ENCODE assay signal across 15 cellular contexts in the genomic region with DNA sequence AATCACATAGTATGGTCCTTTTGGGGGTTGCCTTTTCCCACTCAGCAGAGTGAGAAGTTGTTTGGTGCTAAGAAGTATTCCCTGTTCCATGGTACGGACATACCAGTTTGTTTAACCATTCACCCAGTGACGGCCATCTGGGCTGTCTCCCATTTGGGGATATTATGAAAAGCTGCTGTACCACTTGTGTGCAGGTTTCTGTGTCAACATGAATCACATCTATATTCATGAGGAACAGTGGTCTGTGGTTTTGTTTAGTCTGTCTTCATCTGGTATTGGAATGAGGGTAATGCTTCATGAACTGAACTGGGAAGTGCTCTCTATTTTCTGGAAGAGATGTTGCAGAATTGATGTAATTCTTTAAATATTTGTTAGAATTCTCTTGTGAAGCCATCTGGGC.
A peak's percentile ranks its signal among the peaks of the same experiment; 100 is the strongest.
DNase-seq lines count a peak whose midpoint lies in the region; ATAC-seq, FAIRE-seq and TF ChIP-seq lines count a peak whose summit lies in the region.
"Had no signal": no experiment of that assay in that cellular context is flagged by ENCODE, and none has a peak within 500 bp of the region (broad histone marks: within the 10 kb centered on the region; RNA-seq: fewer than 3 reads in every experiment).

No MANE protein-coding gene starts in this region.

- no peak overlapping the region for H2AFZ ChIP-seq in GM12878 (ENCODE audit: control insufficient read depth, low read depth, low read length)

- TF ChIP-seq RAD21 in GM12878 (IDR thresholded peaks at IDR 0.05; ENCODE audit: insufficient read depth, low read depth, low read length) = no peak

- no peak for TF ChIP-seq POLR2A in GM12878 (IDR thresholded peaks at IDR 0.05; ENCODE audit: low read depth, low read length)

- ATAC-seq in GM12878 = peak; percentile 31; the same call in 2 of the 3 replicates
- ATAC-seq in HG03175 (IDR thresholded peaks at IDR 0.05; ENCODE audit: unreplicated experiment) = no peak
- ATAC-seq in GM18873 (IDR thresholded peaks at IDR 0.05; ENCODE audit: low FRiP score, unreplicated experiment) = no peak
- ATAC-seq in HG02759 (IDR thresholded peaks at IDR 0.05; ENCODE audit: unreplicated experiment) = no peak

- H3K79me2 ChIP-seq in GM12878 (ENCODE audit: control insufficient read depth, insufficient read depth, low read length) = no peaks in the 10 kb centered on the region

- 65% methylated on average over 2 of the region's 2 CpGs for WGBS in GM12878 (ENCODE audit: insufficient coverage, insufficient replicate concordance, low lambda C conversion rate, missing lambda C conversion rate)

- no peaks in the 10 kb centered on the region for H3K27me3 ChIP-seq in BLaER1
- no peaks in the 10 kb centered on the region for H3K27me3 ChIP-seq in GM12878 (replicated peaks in 1 of 2; ENCODE audit: control insufficient read depth in 2 of 2, insufficient read depth in 2 of 2, low read length in 1 of 2)
- H3K27me3 ChIP-seq: stomach had no signal

- SMC1A ChIA-PET in GM12878 (lab: Charles Lee; ENCODE audit: uncharacterized antibody, unreplicated experiment) = no interaction called here

- H4K20me1 ChIP-seq in BLaER1 = no peaks in the 10 kb centered on the region
- H4K20me1 ChIP-seq in GM12878 (ENCODE audit: control insufficient read depth, insufficient read depth) = no peaks in the 10 kb centered on the region

- H3K4me1 ChIP-seq in BLaER1 (peaks cover 63% of the 10 kb centered on the region), GM12878 (ENCODE audit: control insufficient read depth, insufficient read depth, low read length) (peaks cover 11% of the 10 kb centered on the region)

- POLR2A ChIA-PET in GM12878 (lab: Charles Lee) = no interaction called here

- H3K9me3 ChIP-seq in BLaER1 = peaks cover 16% of the 10 kb centered on the region
- no peaks in the 10 kb centered on the region for H3K9me3 ChIP-seq in GM12878 (replicated peaks; ENCODE audit: control insufficient read depth, insufficient read depth, low read length)

- no peak for FAIRE-seq in GM12878 (lab: Jason Lieb, UNC)

- no peak overlapping the region for H3K4me3 ChIP-seq in BLaER1
- no peak overlapping the region for H3K4me3 ChIP-seq in GM12878
- H3K4me3 ChIP-seq: stomach had no signal

- BruUV-seq in GM12878 (replicated peaks; lab: Mats Ljungman, UMichigan) = no TSS peak

- CTCF ChIA-PET in GM12878 (lab: Yijun Ruan, JAX) = interaction anchor here (1.2 kb wide), 1 partner anchor 57 kb away, joined by 3 read pairs; no protein-coding TSS in a partner anchor

- TF ChIP-seq CTCF in GM12878 (IDR thresholded peaks at IDR 0.05 in 2 of 3, conservative IDR thresholded peaks at IDR 0.05 in 1 of 3; ENCODE audit: control insufficient read depth in 2 of 3, extremely low read depth in 1 of 3, insufficient read depth in 1 of 3, low read depth in 3 of 3, low read length in 3 of 3) = no peak

- H3K36me3 ChIP-seq in BLaER1 (no peaks in the 10 kb centered on the region), GM12878 (ENCODE audit: control insufficient read depth in 2 of 2, insufficient read depth in 2 of 2, low read length in 1 of 2) (no peaks in the 10 kb centered on the region)
- H3K36me3 ChIP-seq: stomach had no signal

- DNase-seq in HK-2 (ENCODE audit: unreplicated experiment) (peak; percentile 62), GM12878 (ENCODE audit: low read depth, low spot score) (no peak), left kidney (ENCODE audit: low read depth, low spot score) (peak; percentile 45)
- DNase-seq in stimulated activated CD4-positive, alpha-beta T cell treated with anti-CD3 and anti-CD28 coated beads, Interleukin-4, amount 100 ng/mL, for 4 hours = no peak
- DNase-seq: activated CD4-positive, alpha-beta memory T cell treated with anti-CD3 and anti-CD28 coated beads for 36 hours; activated naive CD8-positive, alpha-beta T cell treated with anti-CD3 and anti-CD28 coated beads for 36 hours; effector memory CD4-positive, alpha-beta T cell; H7; NCI-H2081 treated with DMSO at 0.1 percent for 48 hours; stimulated activated CD4-positive, alpha-beta T cell treated with anti-CD3 and anti-CD28 coated beads, Interleukin-4, amount 100 ng/mL, for 24 hours; stomach had no signal

- no peak overlapping the region for H3K9ac ChIP-seq in BLaER1
- no peak overlapping the region for H3K9ac ChIP-seq in GM12878 (ENCODE audit: control insufficient read depth, insufficient read depth, low read length)

- peak overlapping the region; percentile 11 for H3K4me2 ChIP-seq in BLaER1
- H3K4me2 ChIP-seq in GM12878 (ENCODE audit: control insufficient read depth, insufficient read depth) = no peak overlapping the region

- intact Hi-C loops in GM12878 (cut with micrococcal nuclease; ENCODE audit: unreplicated experiment) = no loop called here

- no peak for TF ChIP-seq EP300 in GM12878 (IDR thresholded peaks at IDR 0.05; ENCODE audit: borderline replicate concordance in 1 of 2, control insufficient read depth in 1 of 2, low read depth in 2 of 2, low read length in 2 of 2)

- no peak overlapping the region for H3K27ac ChIP-seq in BLaER1
- no peak overlapping the region for H3K27ac ChIP-seq in GM12878 (ENCODE audit: control insufficient read depth, insufficient read depth)
- H3K27ac ChIP-seq: stomach had no signal

- RAD21 ChIA-PET in GM12878 (lab: Charles Lee; ENCODE audit: unreplicated experiment) = no interaction called here

- in situ Hi-C loops in GM12878 (cut with MboI) = no loop called here

TF ChIP-seq in GM12878, 131 proteins besides CTCF, POLR2A, EP300 and RAD21:
- TF ChIP-seq ZSCAN29 (IDR thresholded peaks at IDR 0.05) (no peak), POU2F2 (IDR thresholded peaks at IDR 0.05; ENCODE audit: borderline replicate concordance, low read depth, low read length) (peak; percentile 67; the same call in 1 of the 3 replicates)

Comparison
In these comparisons a context has a peak if more than half of its experiments do, and no peak if none do; other contexts are left out.
1. DNase-seq: peak in HK-2 (single experiment) and left kidney (single experiment); none in GM12878 (single experiment) and stimulated activated CD4-positive, alpha-beta T cell treated with anti-CD3 and anti-CD28 coated beads, Interleukin-4, amount 100 ng/mL, for 4 hours (0 of 2).